ENCODE assay signal across 9 cellular contexts in genomic region chr15:85030301-85031049, GRCh38. TPM values are rescaled to one million over a fixed set of nuclear protein-coding genes. Genes with fewer than 3 reads are reported as not detected.
DNase-seq lines count a peak whose midpoint lies in the region; ATAC-seq, FAIRE-seq and TF ChIP-seq lines count a peak whose summit lies in the region.
"Had no signal": no experiment of that assay in that cellular context is flagged by ENCODE, and none has a peak within 500 bp of the region (broad histone marks: within the 10 kb centered on the region; RNA-seq: fewer than 3 reads in every experiment).

No MANE protein-coding gene starts in this region.

- H3K4me2 ChIP-seq in PC-3 (ENCODE audit: low read length) (no peak overlapping the region), neuronal stem cell (ENCODE audit: insufficient read depth, low read length, poor library complexity, severe bottlenecking) (no peak overlapping the region)

- H3K27ac Mint-ChIP-seq in endothelial cell (ENCODE audit: unreplicated experiment): peak overlapping the region; percentile 99
- H3K27ac Mint-ChIP-seq in progenitor cell of endocrine pancreas: peak overlapping the region; percentile 87

- ATAC-seq in PC-3: peak; percentile 59

- BruUV-seq in PC-3 (replicated peaks; lab: Mats Ljungman, UMichigan): no TSS peak

- POLR2A ChIA-PET in PC-3 (lab: Charles Lee; ENCODE audit: unreplicated experiment): no interaction called here

- H3K9me3 ChIP-seq in PC-3 (ENCODE audit: low read length) (no peaks in the 10 kb centered on the region), neuronal stem cell (replicated peaks in 1 of 2; ENCODE audit: control insufficient read depth in 2 of 2, insufficient read depth in 1 of 2, low read depth in 1 of 2, low read length in 2 of 2) (no peaks in the 10 kb centered on the region), esophagus squamous epithelium (no peaks in the 10 kb centered on the region)
- H3K9me3 ChIP-seq: neutrophil had no signal

- H3K27me3 Mint-ChIP-seq in endothelial cell (ENCODE audit: unreplicated experiment): no peaks in the 10 kb centered on the region
- no peaks in the 10 kb centered on the region for H3K27me3 Mint-ChIP-seq in progenitor cell of endocrine pancreas

- H2AFZ ChIP-seq in PC-3 (ENCODE audit: low read length) (no peak overlapping the region), neuronal stem cell (ENCODE audit: low read length) (no peak overlapping the region)

- H3K27me3 ChIP-seq in PC-3 (ENCODE audit: low read length) (no peaks in the 10 kb centered on the region), neuronal stem cell (ENCODE audit: control insufficient read depth in 3 of 3, insufficient read depth in 3 of 3, low read depth in 1 of 3, low read length in 3 of 3) (no peaks in the 10 kb centered on the region), esophagus squamous epithelium (no peaks in the 10 kb centered on the region)
- H3K27me3 ChIP-seq: neutrophil had no signal

- no peak overlapping the region for H2BK120ac ChIP-seq in neuronal stem cell (ENCODE audit: low read depth, low read length)

- H3K23ac ChIP-seq in neuronal stem cell (ENCODE audit: low read depth, low read length, poor library complexity): no peak overlapping the region

- no peaks in the 10 kb centered on the region for H3K36me3 ChIP-seq in PC-3 (ENCODE audit: low read depth, low read length)
- no peaks in the 10 kb centered on the region for H3K36me3 ChIP-seq in neuronal stem cell (replicated peaks in 1 of 2; ENCODE audit: control insufficient read depth in 2 of 2, insufficient read depth in 2 of 2, low read length in 2 of 2)
- no peaks in the 10 kb centered on the region for H3K36me3 ChIP-seq in esophagus squamous epithelium
- H3K36me3 ChIP-seq: neutrophil had no signal

- H3K14ac ChIP-seq in neuronal stem cell (ENCODE audit: low read length): no peak overlapping the region

- CTCF ChIA-PET in PC-3 (lab: Charles Lee): no interaction called here

- no peak overlapping the region for H3K18ac ChIP-seq in neuronal stem cell (ENCODE audit: low read length)

- no peaks in the 10 kb centered on the region for H3F3A ChIP-seq in PC-3 (ENCODE audit: low read length, unreplicated experiment)

- peaks cover 96% of the 10 kb centered on the region for H3K79me2 ChIP-seq in PC-3 (ENCODE audit: low read length)

- H3K79me1 ChIP-seq in neuronal stem cell (ENCODE audit: low read depth, low read length): no peaks in the 10 kb centered on the region

- no peak for DNase-seq in GM18507 (ENCODE audit: extremely low spot score, insufficient read length, low read depth)
- DNase-seq in PC-3: peak; percentile 19
- no peak for DNase-seq in endothelial cell (ENCODE audit: low spot score)
- no peak for DNase-seq in progenitor cell of endocrine pancreas (ENCODE audit: low spot score, unreplicated experiment)
- DNase-seq in neuronal stem cell (ENCODE audit: low spot score): no peak
- DNase-seq in GOT3 (lab: John Stamatoyannopoulos, UW): no peak
- no peak for DNase-seq in esophagus squamous epithelium (lab: John Stamatoyannopoulos, UW)
- DNase-seq: NCI-H446 had no signal

- H3K4me3 ChIP-seq in PC-3 (ENCODE audit: low read length) (no peak overlapping the region), neuronal stem cell (ENCODE audit: low read length in 2 of 2) (no peak overlapping the region), esophagus squamous epithelium (no peak overlapping the region)

- no peak overlapping the region for H2AK5ac ChIP-seq in neuronal stem cell (ENCODE audit: low read depth, low read length)

- FAIRE-seq in GM18507 (lab: Jason Lieb, UNC): peak; percentile 79

- H2BK12ac ChIP-seq in neuronal stem cell (ENCODE audit: low read length): no peak overlapping the region

- H3K9me3 Mint-ChIP-seq in endothelial cell (ENCODE audit: unreplicated experiment) (no peaks in the 10 kb centered on the region), progenitor cell of endocrine pancreas (ENCODE audit: low read depth) (no peaks in the 10 kb centered on the region)

- H3K9me2 ChIP-seq in PC-3 (replicated peaks; ENCODE audit: low read length): no peaks in the 10 kb centered on the region

- H3K9ac ChIP-seq in PC-3 (ENCODE audit: low read length) (no peak overlapping the region), neuronal stem cell (ENCODE audit: low read depth, low read length, poor library complexity) (no peak overlapping the region)

- H3K4ac ChIP-seq in neuronal stem cell (ENCODE audit: low read length): no peak overlapping the region

- H3K4me1 ChIP-seq in PC-3 (ENCODE audit: insufficient read depth, low read length) (peaks cover 12% of the 10 kb centered on the region), neuronal stem cell (ENCODE audit: control insufficient read depth in 2 of 2, insufficient read depth in 1 of 2, low read depth in 1 of 2, low read length in 2 of 2) (peaks cover 2 to 3% of the 10 kb centered on the region in 2 donors), esophagus squamous epithelium (peaks cover 6 to 55% (median 19%) of the 10 kb centered on the region in 3 donors)

- no peak overlapping the region for H2BK5ac ChIP-seq in neuronal stem cell (ENCODE audit: low read length)

- no peak overlapping the region for H4K8ac ChIP-seq in neuronal stem cell (ENCODE audit: low read depth, low read length)

- intact Hi-C loops in PC-3 (cut with micrococcal nuclease): no loop called here
- intact Hi-C loops in esophagus squamous epithelium (cut with DNase I): no loop called here

- no peak for TF ChIP-seq POLR2A in esophagus squamous epithelium (IDR thresholded peaks at IDR 0.05)

- no peak overlapping the region for H3K27ac ChIP-seq in PC-3 (ENCODE audit: low read length)
- no peak overlapping the region for H3K27ac ChIP-seq in neuronal stem cell (replicated peaks; ENCODE audit: low read length)
- H3K27ac ChIP-seq in esophagus squamous epithelium: no peak overlapping the region
- H3K27ac ChIP-seq: neutrophil had no signal

- H2BK15ac ChIP-seq in neuronal stem cell (ENCODE audit: low read length): no peak overlapping the region

- H4K91ac ChIP-seq in neuronal stem cell (ENCODE audit: low read depth, low read length, poor library complexity): no peak overlapping the region

- peaks cover 12% of the 10 kb centered on the region; the same call in 1 of the 2 replicates for H4K20me1 ChIP-seq in PC-3 (ENCODE audit: low read length)

- no peak for TF ChIP-seq CTCF in PC-3 (conservative IDR thresholded peaks at IDR 0.05; ENCODE audit: low read depth, low read length)
- no peak for TF ChIP-seq CTCF in endothelial cell (IDR thresholded peaks at IDR 0.05; ENCODE audit: unreplicated experiment)
- TF ChIP-seq CTCF in progenitor cell of endocrine pancreas (IDR thresholded peaks at IDR 0.05; ENCODE audit: unreplicated experiment): no peak
- TF ChIP-seq CTCF in esophagus squamous epithelium (IDR thresholded peaks at IDR 0.05): no peak

- WGBS in neuronal stem cell (ENCODE audit: extremely low coverage in 2 of 2, insufficient read length in 2 of 2, insufficient replicate concordance in 1 of 2), 2 donors: no CpG with 5 or more reads among the region's 3 CpGs
- WGBS in esophagus squamous epithelium, 2 donors: 72 to 81% methylated on average over 3 of the region's 3 CpGs

- H3K4me3 Mint-ChIP-seq in endothelial cell (ENCODE audit: unreplicated experiment) (peak overlapping the region; percentile 2), progenitor cell of endocrine pancreas (ENCODE audit: low read depth) (no peak overlapping the region)

- peaks cover 3% of the 10 kb centered on the region for H3K36me3 Mint-ChIP-seq in endothelial cell (ENCODE audit: low read depth, unreplicated experiment)
- H3K36me3 Mint-ChIP-seq in progenitor cell of endocrine pancreas (ENCODE audit: insufficient read depth): no peaks in the 10 kb centered on the region

- H3K4me1 Mint-ChIP-seq in endothelial cell (ENCODE audit: unreplicated experiment) (peaks cover 68% of the 10 kb centered on the region), progenitor cell of endocrine pancreas (ENCODE audit: low read depth) (peaks cover 39% of the 10 kb centered on the region)

RNA-seq across cellular contexts. Expression of gene PDE8A, which starts 48.8 kb away (rescaled TPM):
- total RNA-seq in PC-3 (2014; rRNA removed): 44.2 and 62.0 TPM in 2 replicates
- total RNA-seq in endothelial cell (ENCODE audit: unreplicated experiment): 43.4 TPM
- total RNA-seq in progenitor cell of endocrine pancreas: 24.5 and 28.8 TPM in 2 replicates
- 2.8 TPM for polyA plus RNA-seq in neuronal stem cell (2013, experiment 1 of 2)
- polyA plus RNA-seq in neuronal stem cell (2013, experiment 2 of 2): 3.8 TPM
- total RNA-seq in esophagus squamous epithelium: 10 to 100 TPM; 14.0 to 28.6 (median 22.2) TPM
